12 cellular contexts compared by ENCODE assay signal in genomic region chr11:8127442-8127841, GRCh38.
"Had no signal": no experiment of that assay in that cellular context is flagged by ENCODE, and none has a peak within 500 bp of the region (broad histone marks: within the 10 kb centered on the region; RNA-seq: fewer than 3 reads in every experiment).

No MANE protein-coding gene starts in this region.

- ATAC-seq: gastroesophageal sphincter; lower lobe of right lung; naive thymus-derived CD4-positive, alpha-beta T cell; stimulated activated naive CD8-positive, alpha-beta T cell treated with anti-CD3 and anti-CD28 coated beads, Interleukin-15, Interleukin-2, amounts not matched to agents 100 U/mL and 50 U/mL, for 24 hours had no signal

- H3K4me1 Mint-ChIP-seq: immature natural killer cell, neural crest cell had no signal

- H3K9me3 Mint-ChIP-seq: neural crest cell, type B pancreatic cell had no signal

- H3K4me3 Mint-ChIP-seq: immature natural killer cell; naive thymus-derived CD4-positive, alpha-beta T cell; neural crest cell; type B pancreatic cell had no signal

- DNase-seq: effector CD4-positive, alpha-beta T cell; immature natural killer cell; left ventricle myocardium inferior; lower lobe of right lung; mesendoderm; naive thymus-derived CD4-positive, alpha-beta T cell; sigmoid colon; stimulated activated naive CD8-positive, alpha-beta T cell treated with anti-CD3 and anti-CD28 coated beads, Interleukin-15, Interleukin-2, amounts not matched to agents 100 U/mL and 50 U/mL, for 24 hours; thyroid gland had no signal

- H3K27me3 Mint-ChIP-seq: type B pancreatic cell had no signal

- H3K36me3 Mint-ChIP-seq: immature natural killer cell, type B pancreatic cell had no signal

- H3K27ac Mint-ChIP-seq: immature natural killer cell; naive thymus-derived CD4-positive, alpha-beta T cell; type B pancreatic cell had no signal
